ENCODE assay signal across 16 cellular contexts in genomic region chr22:38943181-38943580, GRCh38. TPM values are rescaled to one million over a fixed set of nuclear protein-coding genes. Genes with fewer than 3 reads are reported as not detected.
DNase-seq lines count a peak whose midpoint lies in the region; ATAC-seq, FAIRE-seq and TF ChIP-seq lines count a peak whose summit lies in the region.
"Had no signal": no experiment of that assay in that cellular context is flagged by ENCODE, and none has a peak within 500 bp of the region (broad histone marks: within the 10 kb centered on the region; RNA-seq: fewer than 3 reads in every experiment).

No MANE protein-coding gene starts in this region.

- CTCF ChIA-PET in GM12878 (lab: Yijun Ruan, JAX), result interaction anchor here (1.0 to 3.5 kb wide), 4 partner anchors 9 to 73 kb away, joined by 3 to 24 read pairs (median 16); no protein-coding TSS in a partner anchor

- H3K36me3 Mint-ChIP-seq in T-helper 2 cell treated with Interferon-gamma antibody and Interleukin-4, amounts not matched to agents 5 μg/mL and 100 μg/mL, for 36 hours (ENCODE audit: low read depth), result no peaks in the 10 kb centered on the region

- in situ Hi-C loops in GM12878 (cut with MboI), result no loop called here

- intact Hi-C loops in GM12878 (cut with micrococcal nuclease; ENCODE audit: unreplicated experiment), result loop anchor here (5.0 kb wide), 1 partner anchor 39 kb away; the partner anchor contains the start of gene APOBEC3B

- SMC1A ChIA-PET in GM12878 (lab: Charles Lee; ENCODE audit: uncharacterized antibody, unreplicated experiment), result interaction anchor here (1.2 to 1.5 kb wide), 6 partner anchors 9 to 74 kb away, joined by 4 to 7 read pairs (median 6); no protein-coding TSS in a partner anchor

- TF ChIP-seq EP300 in GM12878 (IDR thresholded peaks at IDR 0.05; ENCODE audit: borderline replicate concordance in 1 of 2, control insufficient read depth in 1 of 2, low read depth in 2 of 2, low read length in 2 of 2), result no peak

- no peak overlapping the region for H3K4me2 ChIP-seq in GM12878 (ENCODE audit: control insufficient read depth, insufficient read depth)
- no peak overlapping the region for H3K4me2 ChIP-seq in osteoblast (ENCODE audit: insufficient read depth, low read length)

- H3K79me2 ChIP-seq in GM12878 (ENCODE audit: control insufficient read depth, insufficient read depth, low read length), result no peaks in the 10 kb centered on the region
- H3K79me2 ChIP-seq in osteoblast (ENCODE audit: insufficient read depth, low read length), result no peaks in the 10 kb centered on the region

- no TSS peak for BruUV-seq in GM12878 (replicated peaks; lab: Mats Ljungman, UMichigan)

- peaks cover 46% of the 10 kb centered on the region for H3K27me3 Mint-ChIP-seq in T-helper 2 cell treated with Interferon-gamma antibody and Interleukin-4, amounts not matched to agents 5 μg/mL and 100 μg/mL, for 36 hours (ENCODE audit: low read depth)

- POLR2A ChIA-PET in GM12878 (lab: Charles Lee), result interaction anchor here (1.1 kb wide), 1 partner anchor 12 kb away, joined by 3 read pairs; no protein-coding TSS in a partner anchor

- H2AFZ ChIP-seq in GM12878 (ENCODE audit: control insufficient read depth, low read depth, low read length) (peak overlapping the region; percentile 61), osteoblast (ENCODE audit: low read length) (no peak overlapping the region)

- H3K4me3 Mint-ChIP-seq in T-helper 2 cell treated with Interferon-gamma antibody and Interleukin-4, amounts not matched to agents 5 μg/mL and 100 μg/mL, for 36 hours, result peak overlapping the region; percentile 27

- H3K9me3 ChIP-seq in GM12878 (replicated peaks; ENCODE audit: control insufficient read depth, insufficient read depth, low read length) (no peaks in the 10 kb centered on the region), osteoblast (ENCODE audit: low read depth, low read length) (no peaks in the 10 kb centered on the region)

- H3K4me3 ChIP-seq in GM12878 (no peak overlapping the region), osteoblast (ENCODE audit: insufficient read depth, low read length) (no peak overlapping the region)

- TF ChIP-seq CTCF in GM12878 (IDR thresholded peaks at IDR 0.05 in 2 of 3, conservative IDR thresholded peaks at IDR 0.05 in 1 of 3; ENCODE audit: control insufficient read depth in 2 of 3, extremely low read depth in 1 of 3, insufficient read depth in 1 of 3, low read depth in 3 of 3, low read length in 3 of 3) (peak in 2 of 3 experiments; percentile 11 to 32; a peak in 1 of 6 replicates), osteoblast (IDR thresholded peaks at IDR 0.05; ENCODE audit: extremely low read depth, low read depth, low read length) (peak; percentile 17)

- no peak for TF ChIP-seq RAD21 in GM12878 (IDR thresholded peaks at IDR 0.05; ENCODE audit: insufficient read depth, low read depth, low read length)

- peak; percentile 47 for FAIRE-seq in GM12878 (lab: Jason Lieb, UNC)
- FAIRE-seq: endothelial cell of umbilical vein had no signal

- peak overlapping the region; percentile 50 for H3K27ac Mint-ChIP-seq in T-helper 2 cell treated with Interferon-gamma antibody and Interleukin-4, amounts not matched to agents 5 μg/mL and 100 μg/mL, for 36 hours

- H3K4me1 Mint-ChIP-seq in T-helper 2 cell treated with Interferon-gamma antibody and Interleukin-4, amounts not matched to agents 5 μg/mL and 100 μg/mL, for 36 hours (ENCODE audit: low read depth), result peaks cover 29% of the 10 kb centered on the region

- no peaks in the 10 kb centered on the region for H3K9me3 Mint-ChIP-seq in T-helper 2 cell treated with Interferon-gamma antibody and Interleukin-4, amounts not matched to agents 5 μg/mL and 100 μg/mL, for 36 hours

- ATAC-seq in GM12878, result no peak

- no peak overlapping the region for H3K27ac ChIP-seq in GM12878 (ENCODE audit: control insufficient read depth, insufficient read depth)
- no peak overlapping the region for H3K27ac ChIP-seq in osteoblast (ENCODE audit: low read depth, low read length)

- WGBS in GM12878 (ENCODE audit: insufficient coverage, insufficient replicate concordance, low lambda C conversion rate, missing lambda C conversion rate), result 47% methylated on average over 10 of the region's 10 CpGs

- peaks cover 39% of the 10 kb centered on the region for H3K4me1 ChIP-seq in GM12878 (ENCODE audit: control insufficient read depth, insufficient read depth, low read length)
- no peaks in the 10 kb centered on the region for H3K4me1 ChIP-seq in osteoblast (ENCODE audit: insufficient read depth, low read length)

- no peak for TF ChIP-seq POLR2A in GM12878 (IDR thresholded peaks at IDR 0.05; ENCODE audit: low read depth, low read length)

- RAD21 ChIA-PET in GM12878 (lab: Charles Lee; ENCODE audit: unreplicated experiment), result interaction anchor here (1.1 to 1.4 kb wide), 3 partner anchors 9 to 69 kb away, joined by 4 to 6 read pairs (median 5); no protein-coding TSS in a partner anchor

- H3K36me3 ChIP-seq in GM12878 (ENCODE audit: control insufficient read depth in 2 of 2, insufficient read depth in 2 of 2, low read length in 1 of 2), result no peaks in the 10 kb centered on the region
- no peaks in the 10 kb centered on the region for H3K36me3 ChIP-seq in osteoblast (ENCODE audit: insufficient read depth, low read length)

- H4K20me1 ChIP-seq in GM12878 (ENCODE audit: control insufficient read depth, insufficient read depth) (no peaks in the 10 kb centered on the region), osteoblast (ENCODE audit: insufficient read depth, low read length) (no peaks in the 10 kb centered on the region)

- DNase-seq in T-helper 2 cell treated with Interferon-gamma antibody and Interleukin-4, amounts not matched to agents 5 μg/mL and 100 μg/mL, for 36 hours (ENCODE audit: low spot score), result no peak
- DNase-seq in T-helper 2 cell, result no peak
- DNase-seq in Kasumi-1 (lab: John Stamatoyannopoulos, UW), result peak; percentile 14 to 22
- DNase-seq in GM12878 (ENCODE audit: low read depth, low spot score), result no peak
- DNase-seq in osteoblast (ENCODE audit: insufficient read length, low spot score, missing footprints), result no peak
- DNase-seq in GM19240 (ENCODE audit: insufficient read length, low spot score), result no peak
- DNase-seq in NCI-H748 treated with DMSO at 0.1 percent for 48 hours (lab: John Stamatoyannopoulos, UW), result no peak
- no peak for DNase-seq in SW480 (ENCODE audit: low spot score)
- DNase-seq: activated CD4-positive, alpha-beta T cell treated with anti-CD3 and anti-CD28 coated beads for 4 hours; GF-D8; NCI-H1694 treated with DMSO at 0.1 percent for 48 hours; nucleus accumbens; stimulated activated CD4-positive, alpha-beta T cell treated with anti-CD3 and anti-CD28 coated beads, Interleukin-2, amount 100 ng/mL, for 24 hours had no signal

- H3K9ac ChIP-seq in GM12878 (ENCODE audit: control insufficient read depth, insufficient read depth, low read length), result no peak overlapping the region

- H3K27me3 ChIP-seq in GM12878 (replicated peaks in 1 of 2; ENCODE audit: control insufficient read depth in 2 of 2, insufficient read depth in 2 of 2, low read length in 1 of 2) (no peaks in the 10 kb centered on the region), osteoblast (ENCODE audit: insufficient read depth, low read length) (peaks cover 56% of the 10 kb centered on the region)

TF ChIP-seq in GM12878, 131 proteins besides CTCF, POLR2A, EP300 and RAD21 (continues in another document):
- no peak for TF ChIP-seq MYC (IDR thresholded peaks at IDR 0.05; ENCODE audit: insufficient read depth, insufficient read length, insufficient replicate concordance, low read length, severe bottlenecking)

RNA-seq across cellular contexts. Expression of gene APOBEC3A, which starts 14.2 kb away (rescaled TPM):
- total RNA-seq in GM12878 (2013; cell fraction: nucleolus; rRNA removed), result not detected in 2 replicates
- not detected in 2 replicates for total RNA-seq in GM12878 (2014; rRNA removed)
- total RNA-seq in GM12878 (2014; rRNA removed; fragmentation: Illumina TruSeq; extraction: Trizol), result not detected in 2 replicates
- total RNA-seq in GM12878 (2021), result not detected in 2 replicates
- polyA plus RNA-seq in GM12878 (2011; ENCODE audit: low read depth), result not detected
- polyA plus RNA-seq in GM12878 (2011; rRNA removed), result not detected in 2 replicates
- polyA plus RNA-seq in GM12878 (2011; cell fraction: cytosol; rRNA removed), result not detected in 2 replicates
- not detected in 2 replicates for polyA plus RNA-seq in GM12878 (2011; cell fraction: nucleus; rRNA removed)
- polyA plus RNA-seq in GM12878 (2012), result 0.07 and 0.38 TPM in 2 replicates
- polyA plus RNA-seq in GM12878 (2014; fragmentation: Illumina TruSeq; extraction: Trizol), result not detected in 2 replicates
- not detected for polyA plus RNA-seq in GM12878 (2014; fragmentation: Nextera tagmentation; extraction: Ambion mirVana)
- not detected in 2 replicates for polyA plus RNA-seq in GM12878 (2014; rRNA removed)
- under 1 TPM in 1 of 2 experiments, not detected in 1; 0.20 TPM for polyA plus RNA-seq in GM12878 (2016; fragmentation: Nextera tagmentation; extraction: Ambion mirVana)
- not detected in 2 replicates for polyA minus RNA-seq in GM12878 (2011; rRNA and poly(A)+ RNA removed)
- not detected in 2 replicates for polyA minus RNA-seq in GM12878 (2011; cell fraction: cytosol; rRNA and poly(A)+ RNA removed)
- polyA minus RNA-seq in GM12878 (2011; cell fraction: nucleus; rRNA and poly(A)+ RNA removed), result not detected in 2 replicates
- total RNA-seq in osteoblast, result not detected in 2 replicates
- total RNA-seq: endothelial cell of umbilical vein, RPMI7951 had no signal
- polyA plus RNA-seq: endothelial cell of umbilical vein had no signal

RNA-seq across cellular contexts. Expression of gene APOBEC3B, which starts 39.0 kb away (rescaled TPM):
- total RNA-seq in GM12878 (2013; cell fraction: nucleolus; rRNA removed), result 1.3 and 1.8 TPM in 2 replicates
- total RNA-seq in GM12878 (2014; rRNA removed) (19.1 and 19.4 TPM in 2 replicates), GM12878 (2014; rRNA removed; fragmentation: Illumina TruSeq; extraction: Trizol) (2.4 and 2.7 TPM in 2 replicates), GM12878 (2021) (24.3 and 26.3 TPM in 2 replicates), osteoblast (0.36 and 0.59 TPM in 2 replicates)
- 20.8 TPM for polyA plus RNA-seq in GM12878 (2011; ENCODE audit: low read depth)
- polyA plus RNA-seq in GM12878 (2011; rRNA removed) (18.6 and 26.8 TPM in 2 replicates), GM12878 (2014; fragmentation: Illumina TruSeq; extraction: Trizol) (24.8 and 31.5 TPM in 2 replicates), GM12878 (2014; fragmentation: Nextera tagmentation; extraction: Ambion mirVana) (10 to 100 TPM; 56.6 to 75.1 TPM), GM12878 (2014; rRNA removed) (29.6 and 30.4 TPM in 2 replicates), GM12878 (2016; fragmentation: Nextera tagmentation; extraction: Ambion mirVana) (10 to 100 TPM; 40.7 to 45.1 TPM)
- 59.0 and 63.5 TPM in 2 replicates for polyA plus RNA-seq in GM12878 (2011; cell fraction: cytosol; rRNA removed)
- 22.8 and 31.2 TPM in 2 replicates for polyA plus RNA-seq in GM12878 (2011; cell fraction: nucleus; rRNA removed)
- polyA plus RNA-seq in GM12878 (2012), result 26.4 and 28.7 TPM in 2 replicates
- polyA minus RNA-seq in GM12878 (2011; rRNA and poly(A)+ RNA removed), result 28.0 and 45.3 TPM in 2 replicates
- 12.8 and 14.1 TPM in 2 replicates for polyA minus RNA-seq in GM12878 (2011; cell fraction: cytosol; rRNA and poly(A)+ RNA removed)
- polyA minus RNA-seq in GM12878 (2011; cell fraction: nucleus; rRNA and poly(A)+ RNA removed), result 4.1 and 7.4 TPM in 2 replicates
- total RNA-seq: temporal lobe had no signal

Comparison
In these comparisons a context has a peak if more than half of its experiments do, and no peak if none do; other contexts are left out.
1. DNase-seq: peak in Kasumi-1 (2 of 2); none in T-helper 2 cell treated with Interferon-gamma antibody and Interleukin-4, amounts not matched to agents 5 μg/mL and 100 μg/mL, for 36 hours (single experiment), T-helper 2 cell (0 of 5), GM12878 (single experiment), osteoblast (single experiment), GM19240 (single experiment), NCI-H748 treated with DMSO at 0.1 percent for 48 hours (single experiment) and SW480 (single experiment).